8 cellular contexts compared by ENCODE assay signal in the genomic region with DNA sequence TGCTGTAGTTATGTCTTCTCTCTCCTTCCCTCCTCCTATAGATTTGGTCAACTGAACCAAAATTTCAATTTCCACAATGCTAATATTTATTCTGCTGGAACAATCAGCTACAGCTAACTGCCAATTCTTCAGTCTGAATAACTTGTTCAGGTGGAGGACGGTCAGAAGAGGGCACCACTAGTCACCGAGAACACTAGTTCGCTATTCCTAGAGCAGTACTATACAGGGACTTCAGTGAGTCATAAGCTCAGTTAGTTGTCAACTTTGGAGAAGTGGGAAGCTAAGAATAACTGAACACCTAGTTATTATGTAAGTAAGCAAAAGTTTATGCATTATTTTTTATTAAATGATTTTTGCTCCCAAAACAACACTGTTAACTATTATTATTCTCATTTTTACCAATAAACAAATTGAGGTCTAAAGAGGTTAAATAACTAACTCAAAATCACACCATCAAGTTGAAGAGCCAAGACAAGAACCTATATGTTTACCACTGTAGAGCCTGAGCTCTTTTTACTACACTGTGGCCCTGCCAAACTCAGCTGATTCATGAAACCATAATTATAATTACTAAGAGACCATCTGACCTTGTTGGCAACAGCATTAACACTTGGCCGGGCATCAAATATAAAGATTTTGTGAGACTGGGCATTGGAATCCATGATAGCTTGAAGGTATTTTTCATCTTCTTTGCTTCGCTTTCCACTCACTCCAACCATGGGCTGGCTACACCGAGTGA. TPM values are rescaled to one million over a fixed set of nuclear protein-coding genes. Genes with fewer than 3 reads are reported as not detected.
A peak's percentile ranks its signal among the peaks of the same experiment; 100 is the strongest.
DNase-seq lines count a peak whose midpoint lies in the region; ATAC-seq and TF ChIP-seq lines count a peak whose summit lies in the region.

No MANE protein-coding gene starts in this region.

- in situ Hi-C loops in gastrocnemius medialis (cut with MboI; ENCODE audit: low sequenced_read_pairs in 4 of 4) = loop anchor here in 2 of 4 donors (25.0 kb wide), 2 partner anchors 513 to 538 kb away; partner anchors contain the start of genes CCDC82 (in 1 of the 2) and JRKL (in 1 of the 2)

- no peaks in the 10 kb centered on the region for H3K9me3 Mint-ChIP-seq in activated naive CD8-positive, alpha-beta T cell treated with anti-CD3 and anti-CD28 coated beads, Interleukin-2, amount 50 U/mL, for 24 hours

- no peaks in the 10 kb centered on the region for H3K27me3 ChIP-seq in gastrocnemius medialis

- no peak overlapping the region for H3K4me3 Mint-ChIP-seq in activated naive CD8-positive, alpha-beta T cell treated with anti-CD3 and anti-CD28 coated beads, Interleukin-2, amount 50 U/mL, for 24 hours

- peaks cover 11% of the 10 kb centered on the region for H3K36me3 Mint-ChIP-seq in activated naive CD8-positive, alpha-beta T cell treated with anti-CD3 and anti-CD28 coated beads, Interleukin-2, amount 50 U/mL, for 24 hours (ENCODE audit: low read depth)

- no peaks in the 10 kb centered on the region for H3K4me1 Mint-ChIP-seq in activated naive CD8-positive, alpha-beta T cell treated with anti-CD3 and anti-CD28 coated beads, Interleukin-2, amount 50 U/mL, for 24 hours

- H3K36me3 ChIP-seq in gastrocnemius medialis = peaks cover 0 to 8% of the 10 kb centered on the region in 2 donors

- ATAC-seq in activated naive CD8-positive, alpha-beta T cell treated with anti-CD3 and anti-CD28 coated beads, Interleukin-2, amount 50 U/mL, for 24 hours = peak; percentile 76
- peak; percentile 91 for ATAC-seq in left ventricle myocardium superior
- peak; percentile 70 for ATAC-seq in gastrocnemius medialis
- ATAC-seq in GM19324 (IDR thresholded peaks at IDR 0.05; ENCODE audit: low FRiP score, unreplicated experiment) = no peak

- intact Hi-C loops in left ventricle myocardium superior (cut with micrococcal nuclease) = no loop called here
- intact Hi-C loops in gastrocnemius medialis (cut with DNase I; ENCODE audit: low total_unique reads) = no loop called here

- no peak overlapping the region for H3K27ac Mint-ChIP-seq in activated naive CD8-positive, alpha-beta T cell treated with anti-CD3 and anti-CD28 coated beads, Interleukin-2, amount 50 U/mL, for 24 hours

- no peak overlapping the region for H3K4me3 ChIP-seq in HFF-Myc (replicated peaks; ENCODE audit: low read depth, low read length)
- H3K4me3 ChIP-seq in gastrocnemius medialis = no peak overlapping the region

- no peaks in the 10 kb centered on the region for H3K9me3 ChIP-seq in gastrocnemius medialis

- peak; percentile 64 for DNase-seq in SIG-M5 treated with dmso at 0.1 percent for 504 hours (lab: John Stamatoyannopoulos, UW; ENCODE audit: unreplicated experiment)
- DNase-seq in SIG-M5 (lab: John Stamatoyannopoulos, UW) = no peak
- DNase-seq in HFF-Myc (ENCODE audit: extremely low read depth, low read depth) = peak; percentile 52
- DNase-seq in NCI-H82 treated with DMSO at 0.1 percent for 48 hours (lab: John Stamatoyannopoulos, UW; ENCODE audit: unreplicated experiment) = peak; percentile 15
- DNase-seq in activated naive CD8-positive, alpha-beta T cell treated with anti-CD3 and anti-CD28 coated beads, Interleukin-2, amount 50 U/mL, for 24 hours = peak; percentile 14
- DNase-seq in left ventricle myocardium superior = no peak
- DNase-seq in gastrocnemius medialis = peak; percentile 5 to 31

- TF ChIP-seq CTCF in HFF-Myc (IDR thresholded peaks at IDR 0.05; ENCODE audit: low read depth, low read length, missing control alignments) (peak; percentile 48), gastrocnemius medialis (IDR thresholded peaks at IDR 0.05 in 4 of 5, conservative IDR thresholded peaks at IDR 0.05 in 1 of 5) (peak in 3 of 5 experiments; percentile 9 to 49 (median 30))

- H3K4me1 ChIP-seq in gastrocnemius medialis = no peaks in the 10 kb centered on the region

- no peak overlapping the region for H3K27ac ChIP-seq in gastrocnemius medialis

- H3K27me3 Mint-ChIP-seq in activated naive CD8-positive, alpha-beta T cell treated with anti-CD3 and anti-CD28 coated beads, Interleukin-2, amount 50 U/mL, for 24 hours = no peaks in the 10 kb centered on the region

- TF ChIP-seq POLR2A in gastrocnemius medialis (IDR thresholded peaks at IDR 0.05) = no peak

RNA-seq across cellular contexts. Expression of gene CEP57, which starts 59.0 kb away (rescaled TPM):
- total RNA-seq in left ventricle myocardium superior (19.7 TPM), gastrocnemius medialis (10 to 100 TPM; 10.2 to 20.5 (median 16.9) TPM)

RNA-seq across cellular contexts. Expression of gene FAM76B, which starts 59.7 kb away (rescaled TPM):
- 7.1 TPM for total RNA-seq in left ventricle myocardium superior
- 10 to 100 TPM in 2 of 4 donors, 1 to 10 TPM in 2; 3.6 to 13.6 (median 8.9) TPM for total RNA-seq in gastrocnemius medialis

Comparison
In these comparisons a context has a peak if more than half of its experiments do, and no peak if none do; other contexts are left out.
1. DNase-seq: peak in SIG-M5 treated with dmso at 0.1 percent for 504 hours (single experiment), HFF-Myc (single experiment), NCI-H82 treated with DMSO at 0.1 percent for 48 hours (single experiment), activated naive CD8-positive, alpha-beta T cell treated with anti-CD3 and anti-CD28 coated beads, Interleukin-2, amount 50 U/mL, for 24 hours (single experiment) and gastrocnemius medialis (2 of 2); none in SIG-M5 (single experiment) and left ventricle myocardium superior (single experiment).